8 cellular contexts compared by ENCODE assay signal in the genomic region with DNA sequence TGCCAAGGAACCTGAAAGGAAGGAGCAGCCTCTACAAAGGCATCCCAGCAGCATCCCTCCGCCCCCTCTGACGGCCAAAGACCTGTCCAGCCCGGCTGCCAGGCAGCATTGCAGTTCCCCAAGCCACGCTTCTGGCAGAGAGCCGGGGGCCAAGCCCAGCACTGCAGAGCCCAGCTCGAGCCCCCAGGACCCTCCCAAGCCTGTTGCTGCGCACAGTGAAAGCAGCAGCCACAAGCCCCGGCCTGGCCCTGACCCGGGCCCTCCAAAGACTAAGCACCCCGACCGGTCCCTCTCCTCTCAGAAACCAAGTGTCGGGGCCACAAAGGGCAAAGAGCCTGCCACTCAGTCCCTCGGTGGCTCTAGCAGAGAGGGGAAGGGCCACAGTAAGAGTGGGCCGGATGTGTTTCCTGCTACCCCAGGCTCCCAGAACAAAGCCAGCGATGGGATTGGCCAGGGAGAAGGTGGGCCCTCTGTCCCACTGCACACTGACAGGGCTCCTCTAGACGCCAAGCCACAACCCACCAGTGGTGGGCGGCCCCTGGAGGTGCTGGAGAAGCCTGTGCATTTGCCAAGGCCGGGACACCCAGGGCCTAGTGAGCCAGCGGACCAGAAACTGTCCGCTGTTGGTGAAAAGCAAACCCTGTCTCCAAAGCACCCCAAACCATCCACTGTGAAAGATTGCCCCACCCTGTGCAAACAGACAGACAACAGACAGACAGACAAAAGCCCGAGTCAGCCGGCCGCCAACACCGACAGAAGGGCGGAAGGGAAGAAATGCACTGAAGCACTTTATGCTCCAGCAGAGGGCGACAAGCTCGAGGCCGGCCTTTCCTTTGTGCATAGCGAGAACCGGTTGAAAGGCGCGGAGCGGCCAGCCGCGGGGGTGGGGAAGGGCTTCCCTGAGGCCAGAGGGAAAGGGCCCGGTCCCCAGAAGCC. TPM values are rescaled to one million over a fixed set of nuclear protein-coding genes. Genes with fewer than 3 reads are reported as not detected.
DNase-seq lines count a peak whose midpoint lies in the region; ATAC-seq and TF ChIP-seq lines count a peak whose summit lies in the region.

No MANE protein-coding gene starts in this region.

- peak overlapping the region; percentile 95 for H3K27ac ChIP-seq in DND-41 (ENCODE audit: low read length)
- peak overlapping the region; percentile 75; the same call in 1 of the 2 replicates for H3K27ac ChIP-seq in GM23338 (ENCODE audit: low read depth)
- peak overlapping the region; percentile 80 to 92 for H3K27ac ChIP-seq in esophagus (ENCODE audit: low read depth in 2 of 2, low read length in 1 of 2)
- peak overlapping the region; percentile 35 for H3K27ac ChIP-seq in muscle layer of colon (ENCODE audit: low read depth, low read length)

- peaks cover 60% of the 10 kb centered on the region for H3K4me1 ChIP-seq in DND-41 (ENCODE audit: insufficient read depth, low read length)
- H3K4me1 ChIP-seq in GM23338 (ENCODE audit: insufficient read depth), result no peaks in the 10 kb centered on the region
- H3K4me1 ChIP-seq in esophagus (ENCODE audit: control insufficient read depth in 2 of 2, insufficient read depth in 2 of 2, low read length in 1 of 2), result peaks cover 3 to 4% of the 10 kb centered on the region in 2 donors
- H3K4me1 ChIP-seq in muscle layer of colon (ENCODE audit: insufficient read depth, low read length), result peaks cover 11% of the 10 kb centered on the region

- no peaks in the 10 kb centered on the region for H3K27me3 ChIP-seq in DND-41 (ENCODE audit: insufficient read depth, low read length, poor library complexity)
- no peaks in the 10 kb centered on the region for H3K27me3 ChIP-seq in GM23338 (ENCODE audit: insufficient read depth)
- no peaks in the 10 kb centered on the region for H3K27me3 ChIP-seq in esophagus (ENCODE audit: control insufficient read depth in 1 of 2, insufficient read depth in 2 of 2, low read length in 2 of 2)
- H3K27me3 ChIP-seq in muscle layer of colon (ENCODE audit: control insufficient read depth in 1 of 2, insufficient read depth in 2 of 2, low read length in 2 of 2), result no peaks in the 10 kb centered on the region

- peaks cover 9% of the 10 kb centered on the region for H3K27me3 Mint-ChIP-seq in GM23338 (ENCODE audit: insufficient read depth, low read depth, poor library complexity)

- peak overlapping the region; percentile 61; the same call in 2 of the 3 replicates for H3K4me3 Mint-ChIP-seq in GM23338

- TF ChIP-seq CTCF in DND-41 (IDR thresholded peaks at IDR 0.05; ENCODE audit: borderline replicate concordance, extremely low read depth, low read length, poor library complexity, severe bottlenecking) (peak; percentile 93), GM23338 (conservative IDR thresholded peaks at IDR 0.05; ENCODE audit: low read depth in 2 of 2) (peak; percentile 80 to 89)

- H3K9me3 ChIP-seq in DND-41 (ENCODE audit: insufficient read depth, low read length, severe bottlenecking), result no peaks in the 10 kb centered on the region
- no peaks in the 10 kb centered on the region for H3K9me3 ChIP-seq in esophagus (ENCODE audit: control insufficient read depth in 2 of 2, insufficient read depth in 1 of 2, low read depth in 1 of 2, low read length in 1 of 2)
- no peaks in the 10 kb centered on the region for H3K9me3 ChIP-seq in muscle layer of colon (ENCODE audit: low read length)

- H3K4me2 ChIP-seq in DND-41 (ENCODE audit: insufficient read depth, low read length), result peak overlapping the region; percentile 90
- H3K4me2 ChIP-seq in GM23338, result peak overlapping the region; percentile 68

- ATAC-seq in DND-41 (ENCODE audit: insufficient read depth, low read depth), result peak; percentile 83
- ATAC-seq in GM23338, result peak; percentile 81

- H2AFZ ChIP-seq in DND-41 (ENCODE audit: low read depth, low read length) (peak overlapping the region; percentile 68), GM23338 (peak overlapping the region; percentile 96)

- H3K36me3 ChIP-seq in DND-41 (ENCODE audit: insufficient read depth, low read length), result peaks cover 40% of the 10 kb centered on the region
- H3K36me3 ChIP-seq in GM23338 (ENCODE audit: insufficient read depth), result no peaks in the 10 kb centered on the region
- peaks cover 12 to 38% of the 10 kb centered on the region in 2 donors for H3K36me3 ChIP-seq in esophagus (ENCODE audit: control insufficient read depth in 2 of 2, insufficient read depth in 2 of 2, low read length in 1 of 2)
- H3K36me3 ChIP-seq in muscle layer of colon (ENCODE audit: insufficient read depth, low read length), result peaks cover 31% of the 10 kb centered on the region

- H3K9me3 Mint-ChIP-seq in GM23338, result no peaks in the 10 kb centered on the region; the same call in 2 of the 3 replicates

- H3K79me2 ChIP-seq in DND-41 (ENCODE audit: insufficient read depth, low read length), result peaks cover 55% of the 10 kb centered on the region
- H3K79me2 ChIP-seq in GM23338 (replicated peaks; ENCODE audit: insufficient read depth), result no peaks in the 10 kb centered on the region

- H3K9ac ChIP-seq in DND-41 (ENCODE audit: low read depth, low read length) (peak overlapping the region; percentile 95), muscle layer of colon (ENCODE audit: low read length) (no peak overlapping the region)

- H4K20me1 ChIP-seq in DND-41 (ENCODE audit: insufficient read depth, low read length), result peaks cover 32% of the 10 kb centered on the region
- no peaks in the 10 kb centered on the region for H4K20me1 ChIP-seq in GM23338 (replicated peaks; ENCODE audit: insufficient read depth)

- H3F3A ChIP-seq in GM23338 (replicated peaks; ENCODE audit: low read depth), result no peaks in the 10 kb centered on the region

- H3K9me2 ChIP-seq in GM23338 (ENCODE audit: insufficient read depth), result no peaks in the 10 kb centered on the region

- peaks cover 16% of the 10 kb centered on the region; the same call in 2 of the 3 replicates for H3K4me1 Mint-ChIP-seq in GM23338

- peak; percentile 98 for DNase-seq in DND-41
- peak; percentile 94 for DNase-seq in GM23338 (ENCODE audit: low spot score)
- peak; percentile 73 for DNase-seq in NCI-H2029 (lab: John Stamatoyannopoulos, UW)
- peak; percentile 76 for DNase-seq in activated T-cell treated with anti-CD3 and anti-CD28 coated beads for 48 hours (ENCODE audit: low read depth)
- peak; percentile 87 for DNase-seq in stimulated activated CD8-positive, alpha-beta memory T cell treated with anti-CD3 and anti-CD28 coated beads, Interleukin-4, amount 100 ng/mL, for 48 hours
- no peak for DNase-seq in OCI-M2 (lab: John Stamatoyannopoulos, UW; ENCODE audit: unreplicated experiment)

- peak overlapping the region; percentile 84; the same call in 1 of the 2 replicates for H3K27ac Mint-ChIP-seq in GM23338

- peaks cover 5% of the 10 kb centered on the region; the same call in 1 of the 3 replicates for H3K36me3 Mint-ChIP-seq in GM23338 (ENCODE audit: low read depth)

- H3K4me3 ChIP-seq in DND-41 (ENCODE audit: low read depth in 1 of 2, low read length in 2 of 2) (peak overlapping the region; percentile 71 to 87), GM23338 (peak overlapping the region; percentile 44; the same call in 1 of the 2 replicates), esophagus (ENCODE audit: low read depth in 1 of 2, low read length in 2 of 2) (peak overlapping the region; percentile 22 to 26), muscle layer of colon (ENCODE audit: low read depth in 1 of 2, low read length in 2 of 2) (peak overlapping the region in 1 of 2 donors; percentile 45)

- WGBS in esophagus, 2 donors, result 40 to 49% methylated on average over 33 to 36 of the region's 36 CpGs

RNA-seq across cellular contexts. Expression of a gene that starts 30.8 kb away (rescaled TPM):
- total RNA-seq in GM23338 (2014; rRNA removed; shearing (Covaris generic)), result not detected in 2 replicates
- polyA plus RNA-seq in GM23338 (2016; fragmentation: Nextera tagmentation; extraction: Ambion mirVana), result not detected in 2 replicates
- under 1 TPM; 0.06 to 0.12 TPM for polyA plus RNA-seq in esophagus

Comparison
In these comparisons a context has a peak if more than half of its experiments do, and no peak if none do; other contexts are left out.
1. H3K27ac ChIP-seq: peak in every context shown above with its lines; median percentile 95 in DND-41; 86 in esophagus; 75 in GM23338; 35 in muscle layer of colon.